In genomic region chr5:83564069-83564749, GRCh38 we compare ENCODE assay signal across 7 cellular contexts.
DNase-seq lines count a peak whose midpoint lies in the region; ATAC-seq and TF ChIP-seq lines count a peak whose summit lies in the region.

No MANE protein-coding gene starts in this region.

- H3K36me3 ChIP-seq in mammary epithelial cell (ENCODE audit: insufficient read depth, low read length), result no peaks in the 10 kb centered on the region
- H3K36me3 ChIP-seq in liver (ENCODE audit: control insufficient read depth in 4 of 4, insufficient read depth in 3 of 4, low read depth in 1 of 4, low read length in 3 of 4), result no peaks in the 10 kb centered on the region

- peak; percentile 43 for DNase-seq in GM12865 (ENCODE audit: low read depth)
- peak; percentile 31 for DNase-seq in NCI-H345 treated with DMSO at 0.1 percent for 48 hours (lab: John Stamatoyannopoulos, UW; ENCODE audit: unreplicated experiment)
- peak; percentile 21 for DNase-seq in mammary epithelial cell
- no peak for DNase-seq in COLO668 (lab: John Stamatoyannopoulos, UW; ENCODE audit: unreplicated experiment)
- no peak for DNase-seq in hepatic stellate cell (ENCODE audit: low spot score)

- TF ChIP-seq CTCF in GM12865 (IDR thresholded peaks at IDR 0.05; ENCODE audit: insufficient read depth, low read depth, low read length, missing control alignments) (peak; percentile 38), mammary epithelial cell (conservative IDR thresholded peaks at IDR 0.05 in 1 of 2, IDR thresholded peaks at IDR 0.05 in 1 of 2; ENCODE audit: extremely low read depth in 1 of 2, insufficient read depth in 1 of 2, low read depth in 1 of 2, low read length in 2 of 2) (peak; percentile 40 to 51), liver (IDR thresholded peaks at IDR 0.05; ENCODE audit: low read depth, low read length, missing input control) (peak; percentile 62)

- H3K9me3 ChIP-seq in mammary epithelial cell (replicated peaks; ENCODE audit: insufficient read depth, low read length) (peaks cover 8% of the 10 kb centered on the region), liver (ENCODE audit: control insufficient read depth in 4 of 4, low read length in 3 of 4) (peaks cover 0 to 8% (median 1%) of the 10 kb centered on the region in 4 donors)

- ATAC-seq in HG02642 (IDR thresholded peaks at IDR 0.05; ENCODE audit: poor library complexity, unreplicated experiment), result peak; percentile 69

- no TSS peak for BruUV-seq in mammary epithelial cell (replicated peaks; lab: Mats Ljungman, UMichigan)

- peaks cover 12% of the 10 kb centered on the region for H3K4me1 ChIP-seq in mammary epithelial cell (ENCODE audit: insufficient read depth, low read length)
- peaks cover 0 to 6% (median 4%) of the 10 kb centered on the region in 4 donors for H3K4me1 ChIP-seq in liver (ENCODE audit: control insufficient read depth in 4 of 4, insufficient read depth in 4 of 4, low read length in 3 of 4)

- intact Hi-C loops in mammary epithelial cell (cut with micrococcal nuclease), result loop anchor here (1.0 to 5.0 kb wide), 5 partner anchors 90 to 1199 kb away; partner anchors contain the start of genes TMEM167A and XRCC4

- CTCF ChIA-PET in mammary epithelial cell (lab: Charles Lee; ENCODE audit: low non-redundant PET), result interaction anchor here (0.7 kb wide), 1 partner anchor 89 kb away, joined by 6 read pairs; no protein-coding TSS in a partner anchor

- H4K20me1 ChIP-seq in mammary epithelial cell (ENCODE audit: insufficient read depth, low read length), result no peaks in the 10 kb centered on the region

- no peak overlapping the region for H3K4me2 ChIP-seq in mammary epithelial cell (ENCODE audit: insufficient read depth, low read depth, low read length)

- no peak overlapping the region for H2AFZ ChIP-seq in mammary epithelial cell (ENCODE audit: low read depth, low read length)

- WGBS in mammary epithelial cell (ENCODE audit: low coverage, missing lambda C conversion rate), result 22% methylated on average over 5 of the region's 5 CpGs
- WGBS in liver, result 10% methylated on average over 5 of the region's 5 CpGs

- H3K27ac ChIP-seq in mammary epithelial cell (ENCODE audit: insufficient read depth, low read depth, low read length) (no peak overlapping the region), liver (ENCODE audit: low read depth in 1 of 2, low read length in 2 of 2) (peak overlapping the region; percentile 6 to 57)

- H3K9ac ChIP-seq in mammary epithelial cell (ENCODE audit: insufficient read depth, low read length), result no peak overlapping the region
- H3K9ac ChIP-seq in liver (ENCODE audit: low read depth in 1 of 2, low read length in 2 of 2), result peak overlapping the region in 1 of 2 donors; percentile 70

- in situ Hi-C loops in mammary epithelial cell (cut with MboI; ENCODE audit: low sequenced_read_pairs in 2 of 2), result loop anchor here (25.0 kb wide), 2 partner anchors 927 to 1202 kb away; no protein-coding TSS in a partner anchor

- H3K27me3 ChIP-seq in mammary epithelial cell (ENCODE audit: insufficient read depth, low read length) (no peaks in the 10 kb centered on the region), liver (ENCODE audit: control insufficient read depth in 4 of 4, insufficient read depth in 4 of 4, low read length in 3 of 4) (peaks cover 0 to 6% (median 0%) of the 10 kb centered on the region in 4 donors)

- peak; percentile 82 to 84 for TF ChIP-seq RAD21 in liver (IDR thresholded peaks at IDR 0.05)

- no peaks in the 10 kb centered on the region for H3K79me2 ChIP-seq in mammary epithelial cell (ENCODE audit: insufficient read depth, low read length)

- dilution Hi-C loops in mammary epithelial cell (cut with HindIII; ENCODE audit: low sequenced_read_pairs), result no loop called here

- H3K4me3 ChIP-seq in GM12865 (ENCODE audit: low read depth, low read length) (no peak overlapping the region), mammary epithelial cell (replicated peaks in 1 of 3; ENCODE audit: insufficient read depth in 1 of 3, low read depth in 2 of 3, low read length in 3 of 3) (no peak overlapping the region), liver (ENCODE audit: low read depth in 1 of 3, low read length in 3 of 3) (peak overlapping the region in 1 of 3 donors; percentile 29)

TF ChIP-seq in liver, 16 proteins besides CTCF, POLR2A, EP300 and RAD21:
- no peak for TF ChIP-seq HNF4A (conservative IDR thresholded peaks at IDR 0.05)
- no peak for TF ChIP-seq ZBTB33 (IDR thresholded peaks at IDR 0.05)
- TF ChIP-seq FOXA2 (IDR thresholded peaks at IDR 0.05), result no peak
- TF ChIP-seq SP1 (IDR thresholded peaks at IDR 0.05), result no peak
TF ChIP-seq in liver: peak in this region for 0.

Comparison
In these comparisons a context has a peak if more than half of its experiments do, and no peak if none do; other contexts are left out.
1. DNase-seq: peak in GM12865 (single experiment), NCI-H345 treated with DMSO at 0.1 percent for 48 hours (single experiment) and mammary epithelial cell (single experiment); none in COLO668 (single experiment) and hepatic stellate cell (single experiment).
2. Peak in every context shown above with its lines, with median percentiles within 50 percentile points of each other: CTCF ChIP-seq.